Comparison of ENCODE assay signal across 8 cellular contexts in genomic region chr17:74454197-74455024, GRCh38. TPM values are rescaled to one million over a fixed set of nuclear protein-coding genes. Genes with fewer than 3 reads are reported as not detected.
DNase-seq lines count a peak whose midpoint lies in the region; ATAC-seq and TF ChIP-seq lines count a peak whose summit lies in the region.

No MANE protein-coding gene starts in this region.

- peak overlapping the region; percentile 54 for H3K4me3 ChIP-seq in AG10803 (ENCODE audit: low read length)
- peak overlapping the region in 7 of 8 donors; percentile 12 to 71 (median 43) for H3K4me3 ChIP-seq in spleen

- H3K27me3 ChIP-seq in layer of hippocampus (ENCODE audit: control insufficient read depth, insufficient read depth, low read length) (no peaks in the 10 kb centered on the region), spleen (replicated peaks in 1 of 7) (peaks cover 0 to 25% (median 0%) of the 10 kb centered on the region in 7 donors)

- no peaks in the 10 kb centered on the region for H3K9me3 ChIP-seq in spleen

- no peak; the same call in 1 of the 2 replicates for TF ChIP-seq CTCF in AG10803 (conservative IDR thresholded peaks at IDR 0.05; ENCODE audit: low read length)
- peak in 5 of 11 experiments; percentile 1 to 75 (median 44) for TF ChIP-seq CTCF in spleen (IDR thresholded peaks at IDR 0.05 in 8 of 11, conservative IDR thresholded peaks at IDR 0.05 in 3 of 11)

- intact Hi-C loops in spleen (cut with DNase I; ENCODE audit: low total_unique reads), result loop anchor here (10.0 kb wide), 1 partner anchor 240 kb away; the partner anchor contains the start of gene TTYH2

- ATAC-seq in GM18520 (IDR thresholded peaks at IDR 0.05; ENCODE audit: unreplicated experiment) (peak; percentile 50), HG03064 (IDR thresholded peaks at IDR 0.05; ENCODE audit: low read depth, unreplicated experiment) (peak; percentile 92)

- H3K27ac ChIP-seq in caudate nucleus (ENCODE audit: low read depth, low read length), result peak overlapping the region; percentile 91
- H3K27ac ChIP-seq in layer of hippocampus (ENCODE audit: low read depth, low read length), result peak overlapping the region; percentile 86
- peak overlapping the region; percentile 72 to 86 (median 82) for H3K27ac ChIP-seq in spleen

- no peak for TF ChIP-seq POLR2A in spleen (IDR thresholded peaks at IDR 0.05)

- H3K4me1 ChIP-seq in spleen, result peaks cover 24 to 65% (median 49%) of the 10 kb centered on the region in 6 donors

- DNase-seq in AG10803 (ENCODE audit: low read depth) (peak; percentile 66), NCI-H69 (lab: John Stamatoyannopoulos, UW) (peak; percentile 97), caudate nucleus (lab: John Stamatoyannopoulos, UW) (peak in 53 of 61 donors; percentile 23 to 91 (median 75)), spleen (peak; percentile 96), kidney tubule cell (ENCODE audit: low spot score) (no peak)

- H3K36me3 ChIP-seq in spleen, result peaks cover 0 to 7% (median 0%) of the 10 kb centered on the region in 6 donors

- 11 to 22% (median 17%) methylated on average over 17 to 40 of the region's 40 CpGs for WGBS in spleen, 5 donors

RNA-seq across cellular contexts. Expression of gene CD300A, which starts 12.0 kb away (rescaled TPM):
- total RNA-seq in spleen, result 100 to 1,000 TPM in 6 of 7 donors, 10 to 100 TPM in 1; 95.6 to 142 (median 111) TPM
- 10 to 100 TPM; 34.2 to 93.3 (median 76.1) TPM for polyA plus RNA-seq in spleen

RNA-seq across cellular contexts. Expression of gene GPRC5C, which starts 22.5 kb away (rescaled TPM):
- total RNA-seq in spleen, result 10 to 100 TPM; 24.1 to 70.0 (median 36.6) TPM
- polyA plus RNA-seq in spleen, result 10 to 100 TPM; 11.0 to 19.7 (median 18.9) TPM
